Comparison of ENCODE assay signal across 23 cellular contexts in the genomic region with DNA sequence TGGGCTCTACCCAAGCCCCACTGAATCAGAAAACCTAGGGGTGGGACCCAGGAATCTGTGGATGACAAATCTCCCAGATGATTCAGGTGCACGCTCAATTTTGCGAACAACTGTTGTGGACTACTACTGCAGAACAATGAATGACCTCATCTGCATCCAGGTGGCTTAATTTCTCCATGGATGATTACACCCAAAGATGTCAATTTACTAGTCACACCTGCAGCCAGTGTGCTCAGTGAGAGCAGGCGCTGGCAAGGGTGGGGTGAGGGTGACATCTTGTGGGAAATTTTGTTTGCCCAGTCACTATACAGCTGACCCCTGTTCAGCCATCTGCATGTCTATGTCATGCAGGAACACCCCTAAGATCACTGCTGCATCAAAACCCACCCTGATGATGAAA.
DNase-seq lines count a peak whose midpoint lies in the region; ATAC-seq, FAIRE-seq and TF ChIP-seq lines count a peak whose summit lies in the region.
"Had no signal": no experiment of that assay in that cellular context is flagged by ENCODE, and none has a peak within 500 bp of the region (broad histone marks: within the 10 kb centered on the region; RNA-seq: fewer than 3 reads in every experiment).

No MANE protein-coding gene starts in this region.

- TF ChIP-seq EP300 in H1 (IDR thresholded peaks at IDR 0.05; ENCODE audit: borderline replicate concordance in 1 of 2, low read depth in 2 of 2, low read length in 2 of 2) = no peak

- H3K9ac ChIP-seq in H1 (replicated peaks in 1 of 4; ENCODE audit: extremely low read depth in 1 of 4, low read depth in 3 of 4, low read length in 3 of 4) = no peak overlapping the region
- H3K9ac ChIP-seq: KMS-11, SK-N-SH had no signal

- H3K4me2 ChIP-seq in H1 (ENCODE audit: insufficient read depth in 1 of 2, low read depth in 2 of 2, low read length in 2 of 2) = no peak overlapping the region
- H3K4me2 ChIP-seq: KMS-11, SK-N-SH had no signal

- H3K56ac ChIP-seq in H1 (replicated peaks; ENCODE audit: insufficient read length, low read depth, low read length) = no peak overlapping the region

- H2BK5ac ChIP-seq in H1 (ENCODE audit: low read depth, low read length) = no peak overlapping the region

- H4K20me1 ChIP-seq in H1 (replicated peaks in 1 of 2; ENCODE audit: control insufficient read depth in 1 of 2, insufficient read depth in 2 of 2, low read length in 2 of 2) = no peaks in the 10 kb centered on the region

- no peak overlapping the region for H2BK12ac ChIP-seq in H1 (ENCODE audit: low read depth, low read length)

- peaks cover 3% of the 10 kb centered on the region for H3K4me1 Mint-ChIP-seq in mesothelial cell of epicardium
- H3K4me1 Mint-ChIP-seq: immature natural killer cell, memory B cell had no signal

- no peak overlapping the region for H4K5ac ChIP-seq in H1 (ENCODE audit: insufficient read length, low read depth, low read length)

- H3K23ac ChIP-seq in H1 (ENCODE audit: insufficient read length) = no peak overlapping the region

- peaks cover 4 to 6% of the 10 kb centered on the region in 2 experiments; a peak in 1 of 4 replicates for H3K9me3 ChIP-seq in H1 (ENCODE audit: insufficient read depth in 2 of 2, low read depth in 1 of 2, low read length in 1 of 2)
- no peaks in the 10 kb centered on the region for H3K9me3 ChIP-seq in uterus
- H3K9me3 ChIP-seq: colonic mucosa, SK-N-SH, vagina had no signal

- H3K79me1 ChIP-seq in H1 (ENCODE audit: low read depth, low read length) = no peaks in the 10 kb centered on the region

- H3K36me3 ChIP-seq in H1 (ENCODE audit: control insufficient read depth in 2 of 4, insufficient read depth in 4 of 4, low read length in 3 of 4) (no peaks in the 10 kb centered on the region), uterus (no peaks in the 10 kb centered on the region)
- H3K36me3 ChIP-seq: colonic mucosa had no signal

- H3K9me3 Mint-ChIP-seq in mesothelial cell of epicardium = peaks cover 5% of the 10 kb centered on the region
- H3K9me3 Mint-ChIP-seq: activated CD4-positive, alpha-beta T cell treated with anti-CD3 and anti-CD28 coated beads, Interleukin-2, amount 10 ng/mL, durations not matched to agents 24 days and 14 days; activated naive CD4-positive, alpha-beta T cell treated with anti-CD3 and anti-CD28 coated beads, Interleukin-2, amount 10 ng/mL, durations not matched to agents 7 days and 5 days; CD8-positive, alpha-beta T cell; stimulated activated naive CD8-positive, alpha-beta T cell treated with anti-CD3 and anti-CD28 coated beads, Interleukin-15, Interleukin-2, amounts not matched to agents 100 ng/mL and 50 ng/mL, for 24 hours had no signal

- TF ChIP-seq POLR2A in H1 (IDR thresholded peaks at IDR 0.05; ENCODE audit: control extremely low read depth in 1 of 2, low read depth in 2 of 2, low read length in 2 of 2) (no peak), uterus (IDR thresholded peaks at IDR 0.05) (no peak)

- H2BK15ac ChIP-seq in H1 (ENCODE audit: low read length) = no peak overlapping the region

- H3K23me2 ChIP-seq in H1 (ENCODE audit: low read depth, low read length) = no peaks in the 10 kb centered on the region; the same call in 1 of the 2 replicates

- H3K27me3 Mint-ChIP-seq in mesothelial cell of epicardium (ENCODE audit: low read depth) = peaks cover 8% of the 10 kb centered on the region
- H3K27me3 Mint-ChIP-seq: activated naive CD4-positive, alpha-beta T cell treated with anti-CD3 and anti-CD28 coated beads, Interleukin-2, amount 10 ng/mL, durations not matched to agents 7 days and 5 days; stimulated activated naive CD8-positive, alpha-beta T cell treated with anti-CD3 and anti-CD28 coated beads, Interleukin-15, Interleukin-2, amounts not matched to agents 100 ng/mL and 50 ng/mL, for 24 hours had no signal

- ATAC-seq in GM18868 (IDR thresholded peaks at IDR 0.05; ENCODE audit: unreplicated experiment) = no peak
- ATAC-seq: CD8-positive, alpha-beta T cell; GM12878 had no signal

- H3K4me1 ChIP-seq in H1 (replicated peaks in 1 of 4; ENCODE audit: control insufficient read depth in 3 of 4, insufficient read depth in 4 of 4, low read length in 3 of 4) (no peaks in the 10 kb centered on the region; a peak in 2 of 7 replicates), uterus (no peaks in the 10 kb centered on the region)
- H3K4me1 ChIP-seq: colonic mucosa, vagina had no signal

- H4K8ac ChIP-seq in H1 (ENCODE audit: extremely low read depth, insufficient read depth, low read length) = no peak overlapping the region

- no peak overlapping the region for H4K91ac ChIP-seq in H1 (replicated peaks; ENCODE audit: insufficient read length, low read length)

- no peak overlapping the region for H2AFZ ChIP-seq in H1 (ENCODE audit: low read length)

- H3K36me3 Mint-ChIP-seq in mesothelial cell of epicardium = peaks cover 12% of the 10 kb centered on the region
- H3K36me3 Mint-ChIP-seq: activated naive CD4-positive, alpha-beta T cell treated with anti-CD3 and anti-CD28 coated beads, Interleukin-2, amount 10 ng/mL, durations not matched to agents 7 days and 5 days; CD8-positive, alpha-beta T cell; immature natural killer cell; memory B cell had no signal

- POLR2A ChIA-PET in H1 (lab: Charles Lee; ENCODE audit: partially characterized antibody) = no interaction called here

- H2BK20ac ChIP-seq in H1 (ENCODE audit: low read length) = no peak overlapping the region

- H3K4me3 Mint-ChIP-seq in mesothelial cell of epicardium = no peak overlapping the region
- H3K4me3 Mint-ChIP-seq: activated CD4-positive, alpha-beta T cell treated with anti-CD3 and anti-CD28 coated beads, Interleukin-2, amount 10 ng/mL, durations not matched to agents 24 days and 14 days; activated naive CD4-positive, alpha-beta T cell treated with anti-CD3 and anti-CD28 coated beads, Interleukin-2, amount 10 ng/mL, durations not matched to agents 7 days and 5 days; CD8-positive, alpha-beta T cell; immature natural killer cell; memory B cell; stimulated activated naive CD8-positive, alpha-beta T cell treated with anti-CD3 and anti-CD28 coated beads, Interleukin-15, Interleukin-2, amounts not matched to agents 100 ng/mL and 50 ng/mL, for 24 hours had no signal

- H3K18ac ChIP-seq in H1 (ENCODE audit: extremely low read depth, low read length) = no peak overlapping the region

- no peak overlapping the region for H3K4ac ChIP-seq in H1 (replicated peaks; ENCODE audit: insufficient read length, low read depth, low read length)

- no peak for FAIRE-seq in H1 (lab: Jason Lieb, UNC)
- FAIRE-seq: GM12878 had no signal

- H3K27me3 ChIP-seq in H1 (replicated peaks in 1 of 4; ENCODE audit: control insufficient read depth in 3 of 4, extremely low read depth in 1 of 4, insufficient read depth in 3 of 4, low read length in 3 of 4) = no peaks in the 10 kb centered on the region
- no peaks in the 10 kb centered on the region for H3K27me3 ChIP-seq in uterus
- H3K27me3 ChIP-seq: colonic mucosa, vagina had no signal

- H2BK120ac ChIP-seq in H1 (replicated peaks; ENCODE audit: low read depth, low read length) = no peak overlapping the region

- H3K4me3 ChIP-seq in H1 (ENCODE audit: extremely low read depth in 1 of 4, insufficient read depth in 2 of 4, low read depth in 3 of 4, low read length in 4 of 4) (no peak overlapping the region), uterus (no peak overlapping the region)
- H3K4me3 ChIP-seq: colonic mucosa, GM12878, vagina had no signal

- DNase-seq in COLO668 (lab: John Stamatoyannopoulos, UW; ENCODE audit: unreplicated experiment) (peak; percentile 86), NCI-H1436 (lab: John Stamatoyannopoulos, UW) (peak; percentile 62), NCI-H345 (lab: John Stamatoyannopoulos, UW) (peak; percentile 83), H1 (ENCODE audit: low read depth in 1 of 2, low spot score in 2 of 2) (no peak), mesothelial cell of epicardium (ENCODE audit: low spot score in 2 of 2, unreplicated experiment in 2 of 2) (no peak), uterus (no peak), foreskin melanocyte (no peak)
- DNase-seq: activated CD4-positive, alpha-beta T cell treated with anti-CD3 and anti-CD28 coated beads, Interleukin-2, amount 10 ng/mL, durations not matched to agents 24 days and 14 days; activated naive CD4-positive, alpha-beta T cell treated with anti-CD3 and anti-CD28 coated beads, Interleukin-2, amount 10 ng/mL, durations not matched to agents 7 days and 5 days; activated T-cell treated with anti-CD3 and anti-CD28 coated beads for 4 hours; CD8-positive, alpha-beta T cell; colonic mucosa; immature natural killer cell; NCI-H1930; SK-N-SH; stimulated activated CD4-positive, alpha-beta T cell treated with anti-CD3 and anti-CD28 coated beads, Interleukin-15, amount 100 ng/mL, for 24 hours had no signal

- H3K27ac Mint-ChIP-seq in mesothelial cell of epicardium = no peak overlapping the region
- H3K27ac Mint-ChIP-seq: activated CD4-positive, alpha-beta T cell treated with anti-CD3 and anti-CD28 coated beads, Interleukin-2, amount 10 ng/mL, durations not matched to agents 24 days and 14 days; activated naive CD4-positive, alpha-beta T cell treated with anti-CD3 and anti-CD28 coated beads, Interleukin-2, amount 10 ng/mL, durations not matched to agents 7 days and 5 days; CD8-positive, alpha-beta T cell; immature natural killer cell; memory B cell; stimulated activated naive CD8-positive, alpha-beta T cell treated with anti-CD3 and anti-CD28 coated beads, Interleukin-15, Interleukin-2, amounts not matched to agents 100 ng/mL and 50 ng/mL, for 24 hours had no signal

- H3K27ac ChIP-seq in H1 (ENCODE audit: low read depth, low read length) = no peak overlapping the region
- no peak overlapping the region for H3K27ac ChIP-seq in uterus
- H3K27ac ChIP-seq: colonic mucosa, epithelial cell of prostate, KMS-11, vagina had no signal

- no peaks in the 10 kb centered on the region for H3K79me2 ChIP-seq in H1 (ENCODE audit: control insufficient read depth in 1 of 2, insufficient read depth in 2 of 2, low read length in 2 of 2)

- CTCF ChIA-PET in H1 (lab: Charles Lee; ENCODE audit: partially characterized antibody) = interaction anchor here (2.7 kb wide), 1 partner anchor 14 kb away, joined by 6 read pairs; no protein-coding TSS in a partner anchor

- WGBS in H1 (ENCODE audit: extremely low coverage in 1 of 2, insufficient coverage in 1 of 2, insufficient read length in 1 of 2, insufficient replicate concordance in 2 of 2, low coverage in 1 of 2, low lambda C conversion rate in 2 of 2, missing lambda C conversion rate in 1 of 2), 2 experiments = 92% methylated on average over 3 of the region's 3 CpGs; no CpG with 5 or more reads in 1 of the 2 experiments

- H2AK5ac ChIP-seq in H1 (ENCODE audit: low read depth, low read length) = no peak overlapping the region

- peak; percentile 21 to 24; a peak in 2 of 4 replicates for TF ChIP-seq RAD21 in H1 (IDR thresholded peaks at IDR 0.05 in 1 of 2, conservative IDR thresholded peaks at IDR 0.05 in 1 of 2; ENCODE audit: low read depth in 2 of 2, low read length in 2 of 2)

- no peak overlapping the region for H3K14ac ChIP-seq in H1 (ENCODE audit: insufficient read length)

- intact Hi-C loops in uterus (cut with DNase I; ENCODE audit: low total_unique reads) = no loop called here

- TF ChIP-seq CTCF in H1 (IDR thresholded peaks at IDR 0.05; ENCODE audit: control extremely low read depth in 1 of 3, insufficient read depth in 1 of 3, low read depth in 1 of 3, low read length in 3 of 3) = no peak
- no peak for TF ChIP-seq CTCF in mesothelial cell of epicardium (IDR thresholded peaks at IDR 0.05; ENCODE audit: unreplicated experiment)
- TF ChIP-seq CTCF in uterus (IDR thresholded peaks at IDR 0.05) = no peak

Comparison
In these comparisons a context has a peak if more than half of its experiments do, and no peak if none do; other contexts are left out.
1. DNase-seq: peak in COLO668 (single experiment), NCI-H1436 (single experiment) and NCI-H345 (single experiment); none in H1 (0 of 2), mesothelial cell of epicardium (0 of 2), uterus (0 of 2) and foreskin melanocyte (single experiment).